8 cellular contexts compared by ENCODE assay signal in genomic region chr14:71143391-71144290, GRCh38.
DNase-seq lines count a peak whose midpoint lies in the region; TF ChIP-seq lines count a peak whose summit lies in the region.

No MANE protein-coding gene starts in this region.

- DNase-seq in DMS53 treated with DMSO at 0.1 percent for 48 hours (lab: John Stamatoyannopoulos, UW; ENCODE audit: unreplicated experiment) (peak; percentile 7), RPMI7951 (ENCODE audit: low read depth) (peak; percentile 84), mammary epithelial cell (peak; percentile 98), occipital lobe (lab: John Stamatoyannopoulos, UW) (peak; percentile 39), WERI-Rb-1 (no peak), OCI-M2 (lab: John Stamatoyannopoulos, UW; ENCODE audit: unreplicated experiment) (no peak), ovary (no peak), NCI-H526 (lab: John Stamatoyannopoulos, UW) (no peak)

- no peak for TF ChIP-seq CTCF in mammary epithelial cell (conservative IDR thresholded peaks at IDR 0.05 in 1 of 2, IDR thresholded peaks at IDR 0.05 in 1 of 2; ENCODE audit: extremely low read depth in 1 of 2, insufficient read depth in 1 of 2, low read depth in 1 of 2, low read length in 2 of 2)
- no peak for TF ChIP-seq CTCF in WERI-Rb-1 (IDR thresholded peaks at IDR 0.05; ENCODE audit: low read depth, low read length)
- TF ChIP-seq CTCF in ovary (IDR thresholded peaks at IDR 0.05), result no peak

- H3K4me2 ChIP-seq in mammary epithelial cell (ENCODE audit: insufficient read depth, low read depth, low read length), result no peak overlapping the region

- no peak for TF ChIP-seq EP300 in ovary (IDR thresholded peaks at IDR 0.05)

- CTCF ChIA-PET in mammary epithelial cell (lab: Charles Lee; ENCODE audit: low non-redundant PET), result interaction anchor here (0.5 kb wide), 1 partner anchor 712 kb away, joined by 4 read pairs; no protein-coding TSS in a partner anchor

- no peak for TF ChIP-seq POLR2A in ovary (IDR thresholded peaks at IDR 0.05)

- dilution Hi-C loops in mammary epithelial cell (cut with HindIII; ENCODE audit: low sequenced_read_pairs), result loop anchor here (10.0 kb wide), 1 partner anchor 621 kb away; no protein-coding TSS in a partner anchor

- intact Hi-C loops in mammary epithelial cell (cut with micrococcal nuclease), result loop anchor here (1.0 kb wide), 1 partner anchor 177 kb away; the partner anchor contains the start of gene SIPA1L1
- intact Hi-C loops in ovary (cut with DNase I), result loop anchor here in 1 of 4 donors (10.0 kb wide), 1 partner anchor 391 kb away; no protein-coding TSS in a partner anchor

- in situ Hi-C loops in mammary epithelial cell (cut with MboI; ENCODE audit: low sequenced_read_pairs in 2 of 2), result loop anchor here in 1 of 2 donors (25.0 kb wide), 1 partner anchor 1269 kb away; no protein-coding TSS in a partner anchor

- H3K27me3 ChIP-seq in mammary epithelial cell (ENCODE audit: insufficient read depth, low read length) (no peaks in the 10 kb centered on the region), WERI-Rb-1 (ENCODE audit: insufficient read depth, low read depth, severe bottlenecking) (no peaks in the 10 kb centered on the region), ovary (no peaks in the 10 kb centered on the region)

- H3K4me3 ChIP-seq in mammary epithelial cell (replicated peaks in 1 of 3; ENCODE audit: insufficient read depth in 1 of 3, low read depth in 2 of 3, low read length in 3 of 3), result no peak overlapping the region
- no peak overlapping the region for H3K4me3 ChIP-seq in WERI-Rb-1 (ENCODE audit: low read depth, low read length)
- no peak overlapping the region for H3K4me3 ChIP-seq in ovary

- H3K9me3 ChIP-seq in mammary epithelial cell (replicated peaks; ENCODE audit: insufficient read depth, low read length) (no peaks in the 10 kb centered on the region), WERI-Rb-1 (ENCODE audit: severe bottlenecking) (no peaks in the 10 kb centered on the region), ovary (no peaks in the 10 kb centered on the region)

- H3K9ac ChIP-seq in mammary epithelial cell (ENCODE audit: insufficient read depth, low read length), result peak overlapping the region; percentile 35

- H3K27ac ChIP-seq in mammary epithelial cell (ENCODE audit: insufficient read depth, low read depth, low read length) (peak overlapping the region; percentile 94), WERI-Rb-1 (no peak overlapping the region), ovary (no peak overlapping the region)

- H3K4me1 ChIP-seq in mammary epithelial cell (ENCODE audit: insufficient read depth, low read length), result peaks cover 27% of the 10 kb centered on the region
- H3K4me1 ChIP-seq in ovary (ENCODE audit: insufficient read depth), result peaks cover 2% of the 10 kb centered on the region

- no peaks in the 10 kb centered on the region for H4K20me1 ChIP-seq in mammary epithelial cell (ENCODE audit: insufficient read depth, low read length)

- no peaks in the 10 kb centered on the region for H3K79me2 ChIP-seq in mammary epithelial cell (ENCODE audit: insufficient read depth, low read length)

- 30% methylated on average over 7 of the region's 9 CpGs for WGBS in mammary epithelial cell (ENCODE audit: low coverage, missing lambda C conversion rate)
- 72 to 80% (median 75%) methylated on average over 9 of the region's 9 CpGs for whole genome bisulfite sequencing in ovary, 3 donors

- peak overlapping the region; percentile 68 for H2AFZ ChIP-seq in mammary epithelial cell (ENCODE audit: low read depth, low read length)

- BruUV-seq in mammary epithelial cell (replicated peaks; lab: Mats Ljungman, UMichigan), result no TSS peak

- H3K36me3 ChIP-seq in mammary epithelial cell (ENCODE audit: insufficient read depth, low read length) (no peaks in the 10 kb centered on the region), WERI-Rb-1 (no peaks in the 10 kb centered on the region), ovary (no peaks in the 10 kb centered on the region)

Comparison
In these comparisons a context has a peak if more than half of its experiments do, and no peak if none do; other contexts are left out.
1. DNase-seq: peak in DMS53 treated with DMSO at 0.1 percent for 48 hours (single experiment), RPMI7951 (single experiment), mammary epithelial cell (single experiment) and occipital lobe (single experiment); none in WERI-Rb-1 (single experiment), OCI-M2 (single experiment), ovary (0 of 5) and NCI-H526 (0 of 2).